In genomic region chr1:236348071-236348470, GRCh38 we compare ENCODE assay signal across 24 cellular contexts. TPM values are rescaled to one million over a fixed set of nuclear protein-coding genes. Genes with fewer than 3 reads are reported as not detected.
"Had no signal": no experiment of that assay in that cellular context is flagged by ENCODE, and none has a peak within 500 bp of the region (broad histone marks: within the 10 kb centered on the region; RNA-seq: fewer than 3 reads in every experiment).

No MANE protein-coding gene starts in this region.

- H3K4me3 ChIP-seq: cardiac muscle cell, SJCRH30 had no signal

- H3K4me1 ChIP-seq: SJCRH30 had no signal

- H3K36me3 ChIP-seq: brain microvascular endothelial cell, cardiac muscle cell, SJCRH30 had no signal

- H3K4me2 ChIP-seq: SK-N-SH had no signal

- H3K27me3 ChIP-seq: brain microvascular endothelial cell, cardiac muscle cell, SJCRH30 had no signal

- H3K9ac ChIP-seq: SK-N-SH had no signal

- H3K27ac ChIP-seq: brain microvascular endothelial cell, cardiac muscle cell, RWPE1, SJCRH30 had no signal

- ATAC-seq: activated CD8-positive, alpha-beta memory T cell treated with anti-CD3 and anti-CD28 coated beads, Interleukin-2, amount 10 ng/mL, durations not matched to agents 7 days and 5 days; activated T-cell treated with anti-CD3 and anti-CD28 coated beads, Interleukin-2, amount 50 U/mL, for 4 hours; Panc1 had no signal

- DNase-seq: activated CD4-positive, alpha-beta T cell treated with anti-CD3 and anti-CD28 coated beads for 48 hours; activated CD4-positive, alpha-beta T cell treated with anti-CD3 and anti-CD28 coated beads, Interleukin-2, amount 50 U/mL, for 4 hours; activated CD4-positive, CD25-positive, alpha-beta regulatory T cell treated with anti-CD3 and anti-CD28 coated beads, Interleukin-2, amount 50 U/mL, for 72 hours; activated CD8-positive, alpha-beta memory T cell treated with anti-CD3 and anti-CD28 coated beads, Interleukin-2, amount 10 ng/mL, durations not matched to agents 7 days and 5 days; activated effector memory CD4-positive, alpha-beta T cell treated with anti-CD3 and anti-CD28 coated beads, Interleukin-2, amount 50 U/mL, for 16 hours; activated naive CD4-positive, alpha-beta T cell treated with Interleukin-2 at 50 U/mL for 16 hours; activated T-cell treated with anti-CD3 and anti-CD28 coated beads, Interleukin-2, amount 50 U/mL, for 4 hours; amygdala; brain microvascular endothelial cell; NCI-H1092; NCI-H1417; NCI-H1930; NCI-H2171; NCI-H226; NCI-H510A; NCI-H69; NK-92 treated with Interleukin-12 subunit alpha and Interleukin-12 subunit beta, amount 100 ng/mL, for 24 hours; OCI-M1; Right ventricle myocardium superior; SJCRH30; SK-N-SH had no signal

- H3K9me3 ChIP-seq: SJCRH30, SK-N-SH had no signal

RNA-seq across cellular contexts. Expression of gene EDARADD, which starts 46.0 kb away (rescaled TPM):
- polyA plus RNA-seq: SK-N-SH had no signal
